In genomic region chr2:238285653-238286082, GRCh38 we compare ENCODE assay signal across 8 cellular contexts. TPM values are rescaled to one million over a fixed set of nuclear protein-coding genes. Genes with fewer than 3 reads are reported as not detected.
DNase-seq lines count a peak whose midpoint lies in the region; ATAC-seq lines count a peak whose summit lies in the region.

No MANE protein-coding gene starts in this region.

- H3K4me3 ChIP-seq in iPS-18a (ENCODE audit: low read length) (no peak overlapping the region), skeletal muscle tissue (ENCODE audit: low read length in 3 of 3) (peak overlapping the region in 1 of 3 donors; percentile 33)

- H3K4me1 ChIP-seq in iPS-18a (ENCODE audit: control insufficient read depth, low read depth, low read length), result peaks cover 26% of the 10 kb centered on the region
- peaks cover 60 to 77% (median 66%) of the 10 kb centered on the region in 3 donors for H3K4me1 ChIP-seq in skeletal muscle tissue (ENCODE audit: control insufficient read depth in 3 of 3, insufficient read depth in 3 of 3, low read length in 3 of 3)

- no peaks in the 10 kb centered on the region for H3K9me3 ChIP-seq in iPS-18a (ENCODE audit: control insufficient read depth, low read depth, low read length)
- no peaks in the 10 kb centered on the region for H3K9me3 ChIP-seq in skeletal muscle tissue (ENCODE audit: control insufficient read depth in 3 of 3, low read length in 3 of 3)

- ATAC-seq in GM19035 (IDR thresholded peaks at IDR 0.05; ENCODE audit: unreplicated experiment), result no peak

- H3K36me3 ChIP-seq in iPS-18a (ENCODE audit: control insufficient read depth, low read depth, low read length) (no peaks in the 10 kb centered on the region), skeletal muscle tissue (ENCODE audit: control insufficient read depth in 3 of 3, insufficient read depth in 3 of 3, low read length in 3 of 3) (peaks cover 0 to 5% (median 0%) of the 10 kb centered on the region in 3 donors)

- H3K9ac ChIP-seq in iPS-18a (ENCODE audit: low read length), result peak overlapping the region; percentile 37
- H3K9ac ChIP-seq in skeletal muscle tissue (ENCODE audit: low read depth in 1 of 3, low read length in 3 of 3), result peak overlapping the region; percentile 98 to 100 (median 99)

- peak; percentile 78 for DNase-seq in HPDE6-E6E7 (ENCODE audit: extremely low spot score)
- peak in 30 of 58 donors; percentile 10 to 67 (median 34) for DNase-seq in anterior cingulate cortex (lab: John Stamatoyannopoulos, UW)
- DNase-seq in OCI-M1 (lab: John Stamatoyannopoulos, UW), result no peak
- no peak for DNase-seq in stimulated activated CD4-positive, alpha-beta T cell treated with anti-CD3 and anti-CD28 coated beads, Interleukin-12 subunit alpha, Interleukin-12 subunit beta, amount 100 ng/mL, for 4 hours
- DNase-seq in D341Med (ENCODE audit: low spot score), result no peak

- H3K27me3 ChIP-seq in iPS-18a (ENCODE audit: control insufficient read depth, insufficient read depth, low read length), result peaks cover 19% of the 10 kb centered on the region
- H3K27me3 ChIP-seq in skeletal muscle tissue (ENCODE audit: control insufficient read depth in 3 of 3, insufficient read depth in 3 of 3, low read length in 3 of 3), result no peaks in the 10 kb centered on the region

- H3K27ac ChIP-seq in iPS-18a (ENCODE audit: low read length) (peak overlapping the region; percentile 7), skeletal muscle tissue (ENCODE audit: low read depth, low read length) (peak overlapping the region; percentile 96)

RNA-seq across cellular contexts. Expression of gene PER2, which starts 2.7 kb away (rescaled TPM):
- total RNA-seq in skeletal muscle tissue, result 8.4 TPM

RNA-seq across cellular contexts. Expression of gene TRAF3IP1, which starts 34.6 kb away (rescaled TPM):
- total RNA-seq in skeletal muscle tissue, result 4.2 TPM

RNA-seq across cellular contexts. Expression of gene HES6, which starts 45.8 kb away (rescaled TPM):
- total RNA-seq in skeletal muscle tissue, result 7.8 TPM

Comparison
In these comparisons a context has a peak if more than half of its experiments do, and no peak if none do; other contexts are left out.
1. DNase-seq: peak in HPDE6-E6E7 (single experiment) and anterior cingulate cortex (30 of 58); none in OCI-M1 (single experiment), stimulated activated CD4-positive, alpha-beta T cell treated with anti-CD3 and anti-CD28 coated beads, Interleukin-12 subunit alpha, Interleukin-12 subunit beta, amount 100 ng/mL, for 4 hours (single experiment) and D341Med (single experiment).